In genomic region chr17:28906276-28907051, GRCh38 we compare ENCODE assay signal across 17 cellular contexts. TPM values are rescaled to one million over a fixed set of nuclear protein-coding genes. Genes with fewer than 3 reads are reported as not detected.
DNase-seq lines count a peak whose midpoint lies in the region; ATAC-seq and TF ChIP-seq lines count a peak whose summit lies in the region.
"Had no signal": no experiment of that assay in that cellular context is flagged by ENCODE, and none has a peak within 500 bp of the region (broad histone marks: within the 10 kb centered on the region; RNA-seq: fewer than 3 reads in every experiment).

No MANE protein-coding gene starts in this region.

- H3K36me3 ChIP-seq in gastroesophageal sphincter (peaks cover 0 to 60% of the 10 kb centered on the region in 2 donors), WERI-Rb-1 (peaks cover 59% of the 10 kb centered on the region)

- no peak for TF ChIP-seq EP300 in gastroesophageal sphincter (IDR thresholded peaks at IDR 0.05)

- H3K27me3 ChIP-seq in gastroesophageal sphincter: no peaks in the 10 kb centered on the region
- H3K27me3 ChIP-seq in WERI-Rb-1 (ENCODE audit: insufficient read depth, low read depth, severe bottlenecking): no peaks in the 10 kb centered on the region
- H3K27me3 ChIP-seq: BLaER1 treated with 17β-estradiol and CSF1 and Interleukin-3, amounts not matched to agents 10 nM and 100 nM; cardiac muscle cell; heart left ventricle; upper lobe of left lung had no signal

- TF ChIP-seq POLR2A in gastroesophageal sphincter (IDR thresholded peaks at IDR 0.05): no peak

- DNase-seq in superior temporal gyrus (ENCODE audit: extremely low spot score): peak; percentile 16
- DNase-seq in WERI-Rb-1: no peak
- no peak for DNase-seq in cortex of kidney (lab: John Stamatoyannopoulos, UW)
- DNase-seq: activated CD8-positive, alpha-beta memory T cell treated with anti-CD3 and anti-CD28 coated beads, Interleukin-2, amount 10 ng/mL, durations not matched to agents 7 days and 5 days; activated naive CD4-positive, alpha-beta T cell treated with anti-CD3 and anti-CD28 coated beads, Interleukin-2, amount 50 U/mL, for 16 hours; heart left ventricle; Karpas-422; mucosa of descending colon; NCI-H187; NCI-H524 treated with DMSO at 0.1 percent for 48 hours; PC-3; upper lobe of left lung had no signal

- no peak overlapping the region for H3K4me3 ChIP-seq in gastroesophageal sphincter
- no peak overlapping the region for H3K4me3 ChIP-seq in WERI-Rb-1 (ENCODE audit: low read depth, low read length)
- H3K4me3 ChIP-seq: BLaER1 treated with 17β-estradiol and CSF1 and Interleukin-3, amounts not matched to agents 10 nM and 100 nM; cardiac muscle cell; heart left ventricle; mucosa of descending colon; upper lobe of left lung had no signal

- H3K9me3 ChIP-seq in gastroesophageal sphincter (no peaks in the 10 kb centered on the region), WERI-Rb-1 (ENCODE audit: severe bottlenecking) (no peaks in the 10 kb centered on the region)
- H3K9me3 ChIP-seq: BLaER1 treated with 17β-estradiol and CSF1 and Interleukin-3, amounts not matched to agents 10 nM and 100 nM; heart left ventricle; mucosa of descending colon; upper lobe of left lung had no signal

- no peak for TF ChIP-seq CTCF in VCaP (conservative IDR thresholded peaks at IDR 0.05)
- TF ChIP-seq CTCF in gastroesophageal sphincter (IDR thresholded peaks at IDR 0.05): no peak
- no peak for TF ChIP-seq CTCF in WERI-Rb-1 (IDR thresholded peaks at IDR 0.05; ENCODE audit: low read depth, low read length)

- WGBS in gastroesophageal sphincter (ENCODE audit: low coverage in 1 of 2), 2 donors: 28% methylated on average over 3 of the region's 13 CpGs; no CpG with 5 or more reads in 1 of the 2 donors

- H3K4me1 ChIP-seq in gastroesophageal sphincter: peaks cover 7 to 59% (median 22%) of the 10 kb centered on the region in 3 donors

- H3K27ac ChIP-seq in VCaP (0 out of 2 replicates have a peak overlapping the region, but pooled peaks have one; percentile 2), gastroesophageal sphincter (peak overlapping the region in 3 of 4 donors; percentile 80 to 89 (median 81)), WERI-Rb-1 (no peak overlapping the region)
- H3K27ac ChIP-seq: BLaER1 treated with 17β-estradiol and CSF1 and Interleukin-3, amounts not matched to agents 10 nM and 100 nM; cardiac muscle cell had no signal

- no peak for ATAC-seq in gastroesophageal sphincter
- ATAC-seq: activated CD8-positive, alpha-beta memory T cell treated with anti-CD3 and anti-CD28 coated beads, Interleukin-2, amount 10 ng/mL, durations not matched to agents 7 days and 5 days; HCT116; heart left ventricle; mucosa of descending colon; PC-3 had no signal

RNA-seq across cellular contexts. Expression of gene DHRS13, which starts 3.6 kb away (rescaled TPM):
- 1 to 10 TPM; 3.9 to 6.5 (median 5.2) TPM for total RNA-seq in gastroesophageal sphincter

RNA-seq across cellular contexts. Expression of gene FLOT2, which starts 8.9 kb away (rescaled TPM):
- 100 to 1,000 TPM in 2 of 4 donors, 10 to 100 TPM in 2; 71.6 to 107 (median 91.2) TPM for total RNA-seq in gastroesophageal sphincter

RNA-seq across cellular contexts. Expression of gene PHF12, which starts 44.9 kb away (rescaled TPM):
- 10 to 100 TPM; 20.2 to 46.9 (median 37.8) TPM for total RNA-seq in gastroesophageal sphincter

RNA-seq across cellular contexts. Expression of gene ERAL1, which starts 51.6 kb away (rescaled TPM):
- total RNA-seq in gastroesophageal sphincter: 10 to 100 TPM; 25.8 to 48.3 (median 29.2) TPM
